10 cellular contexts compared by ENCODE assay signal in genomic region chr6:12595161-12595792, GRCh38.
DNase-seq lines count a peak whose midpoint lies in the region; ATAC-seq, FAIRE-seq and TF ChIP-seq lines count a peak whose summit lies in the region.
"Had no signal": no experiment of that assay in that cellular context is flagged by ENCODE, and none has a peak within 500 bp of the region (broad histone marks: within the 10 kb centered on the region; RNA-seq: fewer than 3 reads in every experiment).

No MANE protein-coding gene starts in this region.

- H3K4me3 ChIP-seq in bronchial epithelial cell (ENCODE audit: low read depth, low read length) (no peak overlapping the region), coronary artery (no peak overlapping the region)

- H3K27ac ChIP-seq in coronary artery: no peak overlapping the region
- H3K27ac ChIP-seq: C4-2B had no signal

- no peaks in the 10 kb centered on the region for H3K27me3 ChIP-seq in bronchial epithelial cell (ENCODE audit: control insufficient read depth, insufficient read depth, low read length)

- no peak for FAIRE-seq in bronchial epithelial cell (lab: Jason Lieb, UNC)

- peak; percentile 65 for ATAC-seq in GM19438 (IDR thresholded peaks at IDR 0.05; ENCODE audit: low read depth, unreplicated experiment)
- peak; percentile 62 for ATAC-seq in HG03460 (IDR thresholded peaks at IDR 0.05; ENCODE audit: unreplicated experiment)
- ATAC-seq: Right ventricle myocardium inferior had no signal

- DNase-seq in AG08395 (ENCODE audit: low spot score) (peak; percentile 56), bronchial epithelial cell (ENCODE audit: low read depth) (peak; percentile 48), NCI-H510A treated with DMSO at 0.1 percent for 48 hours (lab: John Stamatoyannopoulos, UW) (no peak), NCI-H446 treated with DMSO at 0.1 percent for 48 hours (lab: John Stamatoyannopoulos, UW) (no peak), coronary artery (ENCODE audit: low spot score) (no peak), iPS-NIHi11 (ENCODE audit: low spot score) (no peak)

- no peaks in the 10 kb centered on the region for H3K36me3 ChIP-seq in bronchial epithelial cell (ENCODE audit: control insufficient read depth, insufficient read depth, low read length)

- TF ChIP-seq CTCF in bronchial epithelial cell (IDR thresholded peaks at IDR 0.05; ENCODE audit: insufficient read depth, low read length, severe bottlenecking): no peak
- TF ChIP-seq CTCF in coronary artery (IDR thresholded peaks at IDR 0.05): no peak

Comparison
In these comparisons a context has a peak if more than half of its experiments do, and no peak if none do; other contexts are left out.
1. DNase-seq: peak in AG08395 (single experiment) and bronchial epithelial cell (single experiment); none in NCI-H510A treated with DMSO at 0.1 percent for 48 hours (single experiment), NCI-H446 treated with DMSO at 0.1 percent for 48 hours (single experiment), coronary artery (single experiment) and iPS-NIHi11 (single experiment).